Comparison of ENCODE assay signal across 13 cellular contexts in the genomic region with DNA sequence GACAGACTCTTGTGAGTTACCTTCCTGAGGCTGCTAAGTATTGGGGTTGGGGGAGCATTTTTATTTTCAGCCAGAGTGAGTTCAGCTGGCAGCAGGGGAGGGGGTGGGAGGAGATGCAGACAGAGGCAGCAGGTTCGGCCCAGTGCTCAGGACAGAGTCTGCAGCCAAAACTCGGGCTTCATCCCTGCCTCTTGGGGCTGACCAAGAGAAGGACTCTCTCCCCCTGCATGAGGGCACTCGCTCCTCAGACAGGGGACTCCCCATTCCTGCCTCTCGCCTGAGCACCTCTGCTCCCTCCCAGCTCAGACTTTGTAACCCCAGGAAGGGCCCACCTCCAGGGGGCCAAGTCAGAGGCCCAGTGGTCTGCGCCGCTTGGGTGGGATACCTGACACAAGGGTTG. TPM values are rescaled to one million over a fixed set of nuclear protein-coding genes. Genes with fewer than 3 reads are reported as not detected.
DNase-seq lines count a peak whose midpoint lies in the region; ATAC-seq, FAIRE-seq and TF ChIP-seq lines count a peak whose summit lies in the region.
"Had no signal": no experiment of that assay in that cellular context is flagged by ENCODE, and none has a peak within 500 bp of the region (broad histone marks: within the 10 kb centered on the region; RNA-seq: fewer than 3 reads in every experiment).

No MANE protein-coding gene starts in this region.

- no peaks in the 10 kb centered on the region for H3K27me3 Mint-ChIP-seq in Caco-2 (ENCODE audit: insufficient read depth, unreplicated experiment)

- peak overlapping the region; percentile 71 for H3K4me3 Mint-ChIP-seq in Caco-2 (ENCODE audit: unreplicated experiment)

- H2AK5ac ChIP-seq in H1 (ENCODE audit: low read depth, low read length), result no peak overlapping the region; the same call in 1 of the 2 replicates

- no peak overlapping the region for H2BK15ac ChIP-seq in H1 (ENCODE audit: low read length)

- H3K4me3 ChIP-seq in Caco-2 (ENCODE audit: low read depth, low read length) (no peak overlapping the region), Karpas-422 (ENCODE audit: low read length) (no peak overlapping the region), H1 (ENCODE audit: extremely low read depth in 1 of 4, insufficient read depth in 2 of 4, low read depth in 3 of 4, low read length in 4 of 4) (peak overlapping the region in 1 of 4 experiments; percentile 66; a peak in 1 of 8 replicates), gastrocnemius medialis (peak overlapping the region in 1 of 4 donors; percentile 58)

- peaks cover 36% of the 10 kb centered on the region for H4K20me1 ChIP-seq in Karpas-422 (ENCODE audit: insufficient read depth, low read depth, low read length)
- peaks cover 15 to 22% of the 10 kb centered on the region in 2 experiments for H4K20me1 ChIP-seq in H1 (replicated peaks in 1 of 2; ENCODE audit: control insufficient read depth in 1 of 2, insufficient read depth in 2 of 2, low read length in 2 of 2)

- H3K79me2 ChIP-seq in Karpas-422 (ENCODE audit: low read length) (peaks cover 33% of the 10 kb centered on the region), H1 (ENCODE audit: control insufficient read depth in 1 of 2, insufficient read depth in 2 of 2, low read length in 2 of 2) (peaks cover 0 to 6% of the 10 kb centered on the region in 2 experiments; a peak in 1 of 4 replicates)

- TF ChIP-seq RAD21 in H1 (IDR thresholded peaks at IDR 0.05 in 1 of 2, conservative IDR thresholded peaks at IDR 0.05 in 1 of 2; ENCODE audit: low read depth in 2 of 2, low read length in 2 of 2), result no peak

- H2BK20ac ChIP-seq in H1 (ENCODE audit: low read length), result 0 out of 2 replicates have a peak overlapping the region, but pooled peaks have one; percentile 61

- no peak overlapping the region for H3K56ac ChIP-seq in H1 (replicated peaks; ENCODE audit: insufficient read length, low read depth, low read length)

- intact Hi-C loops in Caco-2 (cut with micrococcal nuclease; ENCODE audit: unreplicated experiment) (no loop called here), gastrocnemius medialis (cut with DNase I; ENCODE audit: low total_unique reads) (loop anchor here (5.0 kb wide), 2 partner anchors 71 to 191 kb away; a partner anchor contains a TSS)

- H4K8ac ChIP-seq in H1 (ENCODE audit: extremely low read depth, insufficient read depth, low read length), result no peak overlapping the region; the same call in 1 of the 2 replicates

- peak overlapping the region; percentile 44; the same call in 1 of the 2 replicates for H2BK12ac ChIP-seq in H1 (ENCODE audit: low read depth, low read length)

- no peak overlapping the region for H3K4ac ChIP-seq in H1 (replicated peaks; ENCODE audit: insufficient read length, low read depth, low read length)

- TF ChIP-seq POLR2A in H1 (IDR thresholded peaks at IDR 0.05; ENCODE audit: control extremely low read depth in 1 of 2, low read depth in 2 of 2, low read length in 2 of 2) (no peak), gastrocnemius medialis (IDR thresholded peaks at IDR 0.05) (no peak)

- H3K79me1 ChIP-seq in H1 (ENCODE audit: low read depth, low read length), result peaks cover 8% of the 10 kb centered on the region

- no peaks in the 10 kb centered on the region for H3K9me2 ChIP-seq in Karpas-422 (replicated peaks; ENCODE audit: insufficient read depth, low read length)

- CTCF ChIA-PET in Caco-2 (lab: Charles Lee), result no interaction called here
- CTCF ChIA-PET in H1 (lab: Charles Lee; ENCODE audit: partially characterized antibody), result interaction anchor here (0.6 to 11.1 kb wide), 6 partner anchors 23 to 74 kb away, joined by 3 to 110 read pairs (median 4); no protein-coding TSS in a partner anchor

- H3K9me3 ChIP-seq in Caco-2, result no peaks in the 10 kb centered on the region
- no peaks in the 10 kb centered on the region for H3K9me3 ChIP-seq in Karpas-422 (ENCODE audit: low read length)
- no peaks in the 10 kb centered on the region for H3K9me3 ChIP-seq in H1 (ENCODE audit: insufficient read depth in 2 of 2, low read depth in 1 of 2, low read length in 1 of 2)
- no peaks in the 10 kb centered on the region for H3K9me3 ChIP-seq in gastrocnemius medialis

- H3K4me1 ChIP-seq in Caco-2 (peaks cover 46% of the 10 kb centered on the region), Karpas-422 (ENCODE audit: low read length) (peaks cover 50% of the 10 kb centered on the region), H1 (replicated peaks in 1 of 4; ENCODE audit: control insufficient read depth in 3 of 4, insufficient read depth in 4 of 4, low read length in 3 of 4) (peaks cover 4 to 48% (median 36%) of the 10 kb centered on the region in 4 experiments), gastrocnemius medialis (peaks cover 44% of the 10 kb centered on the region in 2 donors)

- in situ Hi-C loops in gastrocnemius medialis (cut with MboI; ENCODE audit: low sequenced_read_pairs in 4 of 4), result no loop called here

- H3K18ac ChIP-seq in H1 (ENCODE audit: extremely low read depth, low read length), result no peak overlapping the region

- H3K36me3 ChIP-seq in Caco-2 (ENCODE audit: control insufficient read depth, insufficient read depth, low read length), result no peaks in the 10 kb centered on the region
- no peaks in the 10 kb centered on the region for H3K36me3 ChIP-seq in Karpas-422 (ENCODE audit: insufficient read depth, low read length)
- H3K36me3 ChIP-seq in H1 (ENCODE audit: control insufficient read depth in 2 of 4, insufficient read depth in 4 of 4, low read length in 3 of 4), result no peaks in the 10 kb centered on the region; a peak in 1 of 8 replicates
- H3K36me3 ChIP-seq in gastrocnemius medialis, result no peaks in the 10 kb centered on the region

- peaks cover 27% of the 10 kb centered on the region for H3K23me2 ChIP-seq in H1 (ENCODE audit: low read depth, low read length)

- no peak overlapping the region for H4K5ac ChIP-seq in H1 (ENCODE audit: insufficient read length, low read depth, low read length)

- no peak for ATAC-seq in gastrocnemius medialis

- FAIRE-seq in H1 (lab: Jason Lieb, UNC), result no peak

- H3K36me3 Mint-ChIP-seq in Caco-2 (ENCODE audit: insufficient read depth, unreplicated experiment), result peaks cover 8% of the 10 kb centered on the region

- H2BK5ac ChIP-seq in H1 (ENCODE audit: low read depth, low read length), result 0 out of 2 replicates have a peak overlapping the region, but pooled peaks have one; percentile 2

- no peaks in the 10 kb centered on the region for H3K4me1 Mint-ChIP-seq in Caco-2 (ENCODE audit: low read depth, unreplicated experiment)

- H3K9ac ChIP-seq in Karpas-422 (ENCODE audit: low read length), result peak overlapping the region; percentile 70; the same call in 1 of the 2 replicates
- H3K9ac ChIP-seq in H1 (replicated peaks in 1 of 4; ENCODE audit: extremely low read depth in 1 of 4, low read depth in 3 of 4, low read length in 3 of 4), result no peak overlapping the region

- TF ChIP-seq EP300 in H1 (IDR thresholded peaks at IDR 0.05; ENCODE audit: borderline replicate concordance in 1 of 2, low read depth in 2 of 2, low read length in 2 of 2), result no peak

- TF ChIP-seq CTCF in Caco-2 (IDR thresholded peaks at IDR 0.05; ENCODE audit: insufficient read depth in 1 of 2, low read depth in 1 of 2, low read length in 1 of 2, severe bottlenecking in 1 of 2, unreplicated experiment in 1 of 2) (no peak), H1 (IDR thresholded peaks at IDR 0.05; ENCODE audit: control extremely low read depth in 1 of 3, insufficient read depth in 1 of 3, low read depth in 1 of 3, low read length in 3 of 3) (no peak), gastrocnemius medialis (IDR thresholded peaks at IDR 0.05 in 4 of 5, conservative IDR thresholded peaks at IDR 0.05 in 1 of 5) (no peak)

- H2AFZ ChIP-seq in Karpas-422 (ENCODE audit: low read length), result no peak overlapping the region
- no peak overlapping the region for H2AFZ ChIP-seq in H1 (ENCODE audit: low read length)

- H3K9me3 Mint-ChIP-seq in Caco-2 (ENCODE audit: unreplicated experiment), result no peaks in the 10 kb centered on the region

- no peak overlapping the region for H3K27ac ChIP-seq in Karpas-422 (ENCODE audit: low read length)
- H3K27ac ChIP-seq in H1 (ENCODE audit: low read depth, low read length), result no peak overlapping the region
- peak overlapping the region in 3 of 4 donors; percentile 82 to 90 (median 89) for H3K27ac ChIP-seq in gastrocnemius medialis

- 61% methylated on average over 6 of the region's 6 CpGs; no CpG with 5 or more reads in 1 of the 2 experiments for WGBS in H1 (ENCODE audit: extremely low coverage in 1 of 2, insufficient coverage in 1 of 2, insufficient read length in 1 of 2, insufficient replicate concordance in 2 of 2, low coverage in 1 of 2, low lambda C conversion rate in 2 of 2, missing lambda C conversion rate in 1 of 2), 2 experiments

- H4K91ac ChIP-seq in H1 (replicated peaks; ENCODE audit: insufficient read length, low read length), result no peak overlapping the region

- no TSS peak for BruUV-seq in Caco-2 (replicated peaks; lab: Mats Ljungman, UMichigan)

- no peak overlapping the region for H3K4me2 ChIP-seq in Karpas-422 (ENCODE audit: low read depth, low read length, poor library complexity, severe bottlenecking)
- peak overlapping the region; percentile 21 to 88; a peak in 2 of 4 replicates for H3K4me2 ChIP-seq in H1 (ENCODE audit: insufficient read depth in 1 of 2, low read depth in 2 of 2, low read length in 2 of 2)

- H3K23ac ChIP-seq in H1 (ENCODE audit: insufficient read length), result no peak overlapping the region

- H3K14ac ChIP-seq in H1 (ENCODE audit: insufficient read length), result no peak overlapping the region

- H3K27me3 ChIP-seq in Caco-2 (replicated peaks; ENCODE audit: control insufficient read depth, insufficient read depth, low read length) (no peaks in the 10 kb centered on the region), Karpas-422 (ENCODE audit: low read length) (no peaks in the 10 kb centered on the region), H1 (replicated peaks in 1 of 4; ENCODE audit: control insufficient read depth in 3 of 4, extremely low read depth in 1 of 4, insufficient read depth in 3 of 4, low read length in 3 of 4) (peaks cover 10 to 60% (median 49%) of the 10 kb centered on the region in 4 experiments), gastrocnemius medialis (no peaks in the 10 kb centered on the region)

- no peak overlapping the region for H3K27ac Mint-ChIP-seq in Caco-2 (ENCODE audit: unreplicated experiment)

- POLR2A ChIA-PET in Caco-2 (lab: Charles Lee), result no interaction called here
- POLR2A ChIA-PET in H1 (lab: Charles Lee; ENCODE audit: partially characterized antibody), result interaction anchor here (0.7 to 2.3 kb wide), 3 partner anchors 17 to 67 kb away, joined by 3 to 7 read pairs (median 3); a partner anchor contains a TSS

- H2BK120ac ChIP-seq in H1 (replicated peaks; ENCODE audit: low read depth, low read length), result no peak overlapping the region

- DNase-seq in Caco-2 (no peak), Karpas-422 (no peak), H1 (ENCODE audit: low read depth in 1 of 2, low spot score in 2 of 2) (no peak), gastrocnemius medialis (no peak), foreskin melanocyte (no peak), globus pallidus (ENCODE audit: low spot score) (no peak), Ammon's horn (ENCODE audit: low spot score) (no peak)
- DNase-seq: activated effector memory CD4-positive, alpha-beta T cell treated with Interleukin-2 at 50 U/mL for 16 hours; effector CD8-positive, alpha-beta T cell; NCI-H1092 treated with DMSO at 0.1 percent for 48 hours; occipital lobe; stimulated activated CD4-positive, alpha-beta T cell treated with anti-CD3 and anti-CD28 coated beads, Interleukin-4, amount 100 ng/mL, for 4 hours; T-helper 9 cell had no signal

RNA-seq across cellular contexts. Expression of a gene that starts 1.1 kb away (rescaled TPM):
- 110 and 111 TPM in 2 replicates for total RNA-seq in Caco-2 (2022)
- total RNA-seq in Karpas-422 (2014; rRNA removed; shearing (Covaris generic); ENCODE audit: low replicate concordance), result 70.4 and 127 TPM in 2 replicates
- 62.1 and 71.5 TPM in 2 replicates for total RNA-seq in H1 (2021; fragmentation: NEBNext Ultra II Directional; extraction: Animal tissue kit (Norgen Biotek cat#: 25700))
- 68.1 and 89.8 TPM in 2 replicates for polyA plus RNA-seq in H1 (2011; rRNA removed)
- polyA plus RNA-seq in H1 (2011; cell fraction: cytosol; rRNA removed), result 86.7 TPM
- polyA plus RNA-seq in H1 (2011; cell fraction: nucleus; rRNA removed), result 135 TPM
- 53.7 to 73.1 TPM (median 68.0 TPM) in 4 replicates for polyA plus RNA-seq in H1 (2012, experiment 1 of 2)
- polyA plus RNA-seq in H1 (2012, experiment 2 of 2), result 53.5 TPM
- polyA plus RNA-seq in H1 (2013, experiment 1 of 2), result 44.6 TPM
- polyA plus RNA-seq in H1 (2013, experiment 2 of 2), result 45.6 TPM
- 43.3 and 54.9 TPM in 2 replicates for polyA minus RNA-seq in H1 (2011; rRNA and poly(A)+ RNA removed)
- 46.9 TPM for polyA minus RNA-seq in H1 (2011; cell fraction: cytosol; rRNA and poly(A)+ RNA removed)
- polyA minus RNA-seq in H1 (2011; cell fraction: nucleus; rRNA and poly(A)+ RNA removed), result 28.2 TPM
- 10 to 100 TPM; 44.4 to 70.4 (median 57.0) TPM for total RNA-seq in gastrocnemius medialis

RNA-seq across cellular contexts. Expression of a gene that starts 4.2 kb away (rescaled TPM):
- total RNA-seq in Caco-2 (2022) (9.1 and 9.7 TPM in 2 replicates), gastrocnemius medialis (10 to 100 TPM in 3 of 4 donors, 1 to 10 TPM in 1; 2.4 to 20.8 (median 12.5) TPM)
- 0.45 and 2.6 TPM in 2 replicates for total RNA-seq in Karpas-422 (2014; rRNA removed; shearing (Covaris generic); ENCODE audit: low replicate concordance)
- 2.8 and 2.9 TPM in 2 replicates for total RNA-seq in H1 (2021; fragmentation: NEBNext Ultra II Directional; extraction: Animal tissue kit (Norgen Biotek cat#: 25700))
- 3.1 and 3.7 TPM in 2 replicates for polyA plus RNA-seq in H1 (2011; rRNA removed)
- 2.5 TPM for polyA plus RNA-seq in H1 (2011; cell fraction: cytosol; rRNA removed)
- polyA plus RNA-seq in H1 (2011; cell fraction: nucleus; rRNA removed), result 4.0 TPM
- polyA plus RNA-seq in H1 (2012, experiment 1 of 2), result 1.5 to 3.3 TPM (median 2.9 TPM) in 4 replicates
- polyA plus RNA-seq in H1 (2012, experiment 2 of 2), result 2.3 TPM
- polyA plus RNA-seq in H1 (2013, experiment 1 of 2), result 1.2 TPM
- 1.2 TPM for polyA plus RNA-seq in H1 (2013, experiment 2 of 2)
- polyA minus RNA-seq in H1 (2011; rRNA and poly(A)+ RNA removed), result 3.4 and 4.0 TPM in 2 replicates
- polyA minus RNA-seq in H1 (2011; cell fraction: cytosol; rRNA and poly(A)+ RNA removed), result 2.7 TPM
- polyA minus RNA-seq in H1 (2011; cell fraction: nucleus; rRNA and poly(A)+ RNA removed), result 7.3 TPM

RNA-seq across cellular contexts. Expression of a gene that starts 43.7 kb away (rescaled TPM):
- 99.3 and 105 TPM in 2 replicates for total RNA-seq in Caco-2 (2022)
- total RNA-seq in Karpas-422 (2014; rRNA removed; shearing (Covaris generic); ENCODE audit: low replicate concordance), result 68.1 and 212 TPM in 2 replicates
- 123 and 135 TPM in 2 replicates for total RNA-seq in H1 (2021; fragmentation: NEBNext Ultra II Directional; extraction: Animal tissue kit (Norgen Biotek cat#: 25700))
- polyA plus RNA-seq in H1 (2011; rRNA removed), result 517 and 589 TPM in 2 replicates
- polyA plus RNA-seq in H1 (2011; cell fraction: cytosol; rRNA removed), result 330 TPM
- 307 TPM for polyA plus RNA-seq in H1 (2011; cell fraction: nucleus; rRNA removed)
- 85.5 to 181 TPM (median 172 TPM) in 4 replicates for polyA plus RNA-seq in H1 (2012, experiment 1 of 2)
- 271 TPM for polyA plus RNA-seq in H1 (2012, experiment 2 of 2)
- polyA plus RNA-seq in H1 (2013, experiment 1 of 2), result 207 TPM
- 187 TPM for polyA plus RNA-seq in H1 (2013, experiment 2 of 2)
- polyA minus RNA-seq in H1 (2011; rRNA and poly(A)+ RNA removed), result 23.9 and 34.6 TPM in 2 replicates
- polyA minus RNA-seq in H1 (2011; cell fraction: cytosol; rRNA and poly(A)+ RNA removed), result 70.6 TPM
- 52.2 TPM for polyA minus RNA-seq in H1 (2011; cell fraction: nucleus; rRNA and poly(A)+ RNA removed)
- total RNA-seq in gastrocnemius medialis, result 100 to 1,000 TPM; 228 to 357 (median 264) TPM

Comparison
In these comparisons a context has a peak if more than half of its experiments do, and no peak if none do; other contexts are left out.
1. H3K27ac ChIP-seq: peak in gastrocnemius medialis (3 of 4); none in Karpas-422 (single experiment) and H1 (single experiment).